ENCODE assay signal across 8 cellular contexts in the genomic region with DNA sequence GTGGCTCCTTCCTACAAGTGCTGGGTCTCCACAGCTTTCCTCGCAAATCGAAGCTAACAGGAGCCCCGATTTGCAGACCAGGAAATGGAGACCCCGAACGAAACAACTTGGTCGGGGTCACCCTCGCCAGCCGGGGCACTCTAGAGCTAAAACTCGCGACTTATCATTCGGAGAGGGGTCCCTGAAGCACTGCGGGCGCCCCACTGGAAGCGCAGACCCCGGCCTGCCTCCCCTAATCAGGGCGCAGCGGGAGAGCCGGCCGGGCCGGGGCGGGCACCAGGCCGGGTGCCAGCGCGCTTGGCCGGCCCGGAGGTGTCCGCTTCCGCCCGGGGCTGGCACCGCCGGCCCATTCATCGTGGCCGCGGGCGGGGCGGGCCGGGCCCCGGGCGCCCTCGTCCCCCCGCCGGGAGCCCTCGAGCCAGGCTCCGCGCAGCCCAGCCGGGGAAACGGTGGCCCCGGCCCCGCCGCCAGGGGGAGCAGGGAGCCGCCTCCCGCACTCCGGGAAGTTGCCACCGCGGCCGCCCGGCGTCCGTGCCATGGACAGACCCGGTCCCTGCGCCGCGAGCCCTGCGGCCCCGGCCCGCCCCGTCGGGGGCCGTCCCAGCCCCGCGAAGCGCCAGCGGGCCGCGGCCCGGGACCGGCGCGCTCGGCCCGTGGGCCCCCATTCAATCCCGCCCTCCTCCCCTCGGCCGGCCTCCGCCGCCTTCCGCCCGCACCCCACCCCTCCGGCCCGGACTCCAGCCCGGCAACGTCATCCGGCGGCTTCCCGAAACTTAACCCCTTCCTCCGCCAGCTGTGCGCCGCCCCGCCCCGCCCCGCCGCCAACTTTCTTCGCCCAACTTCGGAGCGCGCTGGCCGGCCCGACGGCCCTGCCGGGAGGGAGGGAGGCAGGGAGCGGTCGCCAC. TPM values are rescaled to one million over a fixed set of nuclear protein-coding genes. Genes with fewer than 3 reads are reported as not detected.
DNase-seq lines count a peak whose midpoint lies in the region; ATAC-seq and TF ChIP-seq lines count a peak whose summit lies in the region.

No MANE protein-coding gene starts in this region.

- peak; percentile 47 for ATAC-seq in GM21515 (IDR thresholded peaks at IDR 0.05; ENCODE audit: unreplicated experiment)

- peaks cover 2 to 9% (median 6%) of the 10 kb centered on the region in 3 donors for H3K4me1 Mint-ChIP-seq in IgD-negative memory B cell

- no peak for TF ChIP-seq CTCF in SU-DHL-6 (IDR thresholded peaks at IDR 0.05; ENCODE audit: insufficient read depth, low read length, poor library complexity, severe bottlenecking)
- peak; percentile 44 for TF ChIP-seq CTCF in cardiac muscle cell (IDR thresholded peaks at IDR 0.05; ENCODE audit: low read depth, low read length)
- peak; percentile 28 for TF ChIP-seq CTCF in parathyroid adenoma (IDR thresholded peaks at IDR 0.05)
- TF ChIP-seq CTCF in tibial artery (IDR thresholded peaks at IDR 0.05) = peak; percentile 44 to 96

- H3K79me2 ChIP-seq in SU-DHL-6 (ENCODE audit: insufficient read depth, low read length) (0 out of 2 replicates have a peak, but pooled peaks cover 6% of the 10 kb centered on the region), parathyroid adenoma (peaks cover 38% of the 10 kb centered on the region)

- H4K20me1 ChIP-seq in SU-DHL-6 (ENCODE audit: low read depth, low read length) = no peaks in the 10 kb centered on the region

- H3K9me3 ChIP-seq in SU-DHL-6 (ENCODE audit: insufficient read depth, low read length) (no peaks in the 10 kb centered on the region), cardiac muscle cell (ENCODE audit: low read depth) (no peaks in the 10 kb centered on the region), parathyroid adenoma (ENCODE audit: control insufficient read depth, low read length) (no peaks in the 10 kb centered on the region), tibial artery (no peaks in the 10 kb centered on the region)

- peaks cover 0 to 1% (median under 1%) of the 10 kb centered on the region in 3 donors for H3K9me3 Mint-ChIP-seq in IgD-negative memory B cell

- H3K9me2 ChIP-seq in SU-DHL-6 (replicated peaks; ENCODE audit: insufficient read depth, low read length) = no peaks in the 10 kb centered on the region

- H3K4me3 ChIP-seq in SU-DHL-6 (ENCODE audit: insufficient read depth, low read length, poor library complexity, severe bottlenecking) (peak overlapping the region; percentile 61), cardiac muscle cell (peak overlapping the region; percentile 89), parathyroid adenoma (ENCODE audit: low read depth, low read length) (peak overlapping the region; percentile 60), tibial artery (peak overlapping the region; percentile 79 to 90)

- intact Hi-C loops in tibial artery (cut with DNase I; ENCODE audit: low total_unique reads) = loop anchor here (5.0 to 10.0 kb wide), 2 partner anchors 114 to 216 kb away; no protein-coding TSS in a partner anchor

- H3K27me3 ChIP-seq in SU-DHL-6 (ENCODE audit: low read length) (no peaks in the 10 kb centered on the region), cardiac muscle cell (no peaks in the 10 kb centered on the region), parathyroid adenoma (ENCODE audit: control insufficient read depth, insufficient read depth, low read length) (no peaks in the 10 kb centered on the region), tibial artery (peaks cover 0 to 6% of the 10 kb centered on the region in 2 donors)

- H3K27ac ChIP-seq in SU-DHL-6 (ENCODE audit: low read depth, low read length) (no peak overlapping the region), cardiac muscle cell (peak overlapping the region; percentile 79), parathyroid adenoma (peak overlapping the region; percentile 83), tibial artery (peak overlapping the region; percentile 82 to 87)

- H3F3A ChIP-seq in SU-DHL-6 (ENCODE audit: insufficient read depth) = no peaks in the 10 kb centered on the region

- H3K4me2 ChIP-seq in SU-DHL-6 (ENCODE audit: low read depth, low read length, poor library complexity, severe bottlenecking) = peak overlapping the region; percentile 51
- peak overlapping the region; percentile 81 for H3K4me2 ChIP-seq in parathyroid adenoma (ENCODE audit: low read length)

- H3K9ac ChIP-seq in SU-DHL-6 (ENCODE audit: low read length) (peak overlapping the region; percentile 58), parathyroid adenoma (no peak overlapping the region)

- H2AFZ ChIP-seq in SU-DHL-6 (ENCODE audit: low read depth, low read length, severe bottlenecking) (no peak overlapping the region), parathyroid adenoma (peak overlapping the region; percentile 61)

- peak overlapping the region; percentile 73 to 91 (median 90) for H3K4me3 Mint-ChIP-seq in IgD-negative memory B cell

- H3K36me3 ChIP-seq in SU-DHL-6 (ENCODE audit: low read length) = no peaks in the 10 kb centered on the region
- no peaks in the 10 kb centered on the region for H3K36me3 ChIP-seq in cardiac muscle cell
- no peaks in the 10 kb centered on the region for H3K36me3 ChIP-seq in parathyroid adenoma (ENCODE audit: control insufficient read depth, insufficient read depth, low read length)
- peaks cover 0 to 15% (median 0%) of the 10 kb centered on the region in 3 donors for H3K36me3 ChIP-seq in tibial artery

- H3K36me3 Mint-ChIP-seq in IgD-negative memory B cell = no peaks in the 10 kb centered on the region

- peak overlapping the region in 1 of 3 donors; percentile 78 for H3K27ac Mint-ChIP-seq in IgD-negative memory B cell

- peaks cover 9% of the 10 kb centered on the region for H3K4me1 ChIP-seq in cardiac muscle cell (ENCODE audit: low read depth)
- H3K4me1 ChIP-seq in parathyroid adenoma = peaks cover 7% of the 10 kb centered on the region
- H3K4me1 ChIP-seq in tibial artery = peaks cover 0 to 30% (median 16%) of the 10 kb centered on the region in 4 donors

- H3K27me3 Mint-ChIP-seq in IgD-negative memory B cell = peaks cover 6% of the 10 kb centered on the region

- DNase-seq in DMS53 treated with DMSO at 0.1 percent for 48 hours (lab: John Stamatoyannopoulos, UW; ENCODE audit: unreplicated experiment) (peak; percentile 39), cardiac muscle cell (ENCODE audit: low read depth in 1 of 2, low spot score in 1 of 2) (peak; percentile 83 to 89), tibial artery (peak; percentile 72 to 90)
- DNase-seq in activated naive CD8-positive, alpha-beta T cell treated with anti-CD3 and anti-CD28 coated beads, Interleukin-2, amount 50 U/mL, for 16 hours (ENCODE audit: low read depth, low spot score) = peak; percentile 54

RNA-seq across cellular contexts. Expression of a gene that starts 1.0 kb away (rescaled TPM):
- polyA plus RNA-seq in IgD-negative memory B cell (6.1 TPM), cardiac muscle cell (50.4 and 50.7 TPM in 2 replicates)
- 61.1 and 77.5 TPM in 2 replicates for total RNA-seq in cardiac muscle cell

RNA-seq across cellular contexts. Expression of a gene that starts 18.7 kb away (rescaled TPM):
- polyA plus RNA-seq in IgD-negative memory B cell = not detected
- total RNA-seq in cardiac muscle cell = not detected in 2 replicates
- not detected in 2 replicates for polyA plus RNA-seq in cardiac muscle cell
